In the genomic region with DNA sequence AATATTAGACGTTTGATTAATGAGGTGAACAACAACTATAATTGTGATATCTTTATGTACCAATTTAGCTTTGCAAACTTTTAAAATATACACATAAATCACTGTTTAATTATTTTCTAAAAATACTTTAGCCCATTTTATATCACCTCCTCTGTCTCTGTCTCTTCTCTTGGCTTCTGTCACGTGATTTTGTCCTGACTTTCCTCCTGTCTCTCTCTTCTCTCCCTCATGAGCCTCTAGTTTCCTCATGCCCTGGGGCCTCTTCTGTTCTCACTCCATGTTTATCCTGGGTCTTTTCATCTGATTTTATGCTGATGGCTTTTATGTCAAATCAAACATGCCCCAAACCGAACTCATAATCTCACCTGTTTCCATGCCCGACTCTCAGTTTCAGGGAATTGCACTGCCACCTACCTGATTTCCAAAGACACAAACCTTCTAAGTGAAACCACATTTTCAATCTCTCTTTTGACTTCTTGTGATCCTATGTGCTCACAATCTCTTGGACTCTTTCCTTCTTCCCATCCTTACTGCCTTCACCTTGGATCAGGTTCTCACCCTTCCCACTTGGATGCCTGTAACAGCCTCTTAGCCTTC, we compare ENCODE assay signal across 21 cellular contexts.
"Had no signal": no experiment of that assay in that cellular context is flagged by ENCODE, and none has a peak within 500 bp of the region (broad histone marks: within the 10 kb centered on the region; RNA-seq: fewer than 3 reads in every experiment).

No MANE protein-coding gene starts in this region.

- H3K4me1 Mint-ChIP-seq: naive B cell had no signal

- H3K4me3 Mint-ChIP-seq: activated CD8-positive, alpha-beta T cell treated with anti-CD3 and anti-CD28 coated beads, Interleukin-2, amount 10 ng/mL, durations not matched to agents 7 days and 5 days; naive B cell; neural progenitor cell; WTC11 had no signal

- H3K4me1 ChIP-seq: gastroesophageal sphincter, heart right ventricle, neural progenitor cell, stomach, testis, upper lobe of left lung had no signal

- H3K4me3 ChIP-seq: gastroesophageal sphincter, heart right ventricle, neural progenitor cell, ovary, stomach, testis, upper lobe of left lung had no signal

- H3K27ac ChIP-seq: brain microvascular endothelial cell, gastroesophageal sphincter, heart right ventricle, neural progenitor cell, ovary, stomach, testis, upper lobe of left lung had no signal

- H3K4me2 ChIP-seq: neural progenitor cell had no signal

- H3K27ac Mint-ChIP-seq: activated CD8-positive, alpha-beta T cell treated with anti-CD3 and anti-CD28 coated beads, Interleukin-2, amount 10 ng/mL, durations not matched to agents 7 days and 5 days; naive B cell; neural progenitor cell; WTC11 had no signal

- H3K9ac ChIP-seq: neural progenitor cell had no signal

- H2AFZ ChIP-seq: neural progenitor cell had no signal

- H3K36me3 Mint-ChIP-seq: naive B cell had no signal

- FAIRE-seq: islet of Langerhans, TTC549 had no signal

- H3K9me3 ChIP-seq: gastroesophageal sphincter, ovary, testis had no signal

- DNase-seq: activated CD4-positive, alpha-beta T cell treated with anti-CD3 and anti-CD28 coated beads for 4 hours; activated CD8-positive, alpha-beta T cell treated with anti-CD3 and anti-CD28 coated beads, Interleukin-2, amount 10 ng/mL, durations not matched to agents 7 days and 5 days; activated naive CD4-positive, alpha-beta T cell; anterior cingulate cortex; brain microvascular endothelial cell; cortex of kidney; effector CD8-positive, alpha-beta T cell; heart right ventricle; left colon; naive B cell; ovary; stimulated activated CD4-positive, alpha-beta T cell treated with anti-CD3 and anti-CD28 coated beads, Interleukin-12 subunit alpha, Interleukin-12 subunit beta, amount 100 ng/mL, for 4 hours; stimulated activated CD4-positive, alpha-beta T cell treated with anti-CD3 and anti-CD28 coated beads, Interleukin-2, amount 100 ng/mL, for 24 hours; stomach; testis; upper lobe of left lung had no signal

- ATAC-seq: activated CD8-positive, alpha-beta T cell treated with anti-CD3 and anti-CD28 coated beads, Interleukin-2, amount 10 ng/mL, durations not matched to agents 7 days and 5 days; gastroesophageal sphincter; heart right ventricle; WTC11 had no signal

- H3K36me3 ChIP-seq: brain microvascular endothelial cell, gastroesophageal sphincter, heart right ventricle, neural progenitor cell, ovary, stomach, upper lobe of left lung had no signal

- H3K27me3 ChIP-seq: brain microvascular endothelial cell, gastroesophageal sphincter, neural progenitor cell, ovary, stomach, testis, upper lobe of left lung had no signal
